10 cellular contexts compared by ENCODE assay signal in genomic region chr12:52975820-52976573, GRCh38. TPM values are rescaled to one million over a fixed set of nuclear protein-coding genes. Genes with fewer than 3 reads are reported as not detected.
DNase-seq lines count a peak whose midpoint lies in the region; ATAC-seq and TF ChIP-seq lines count a peak whose summit lies in the region.
"Had no signal": no experiment of that assay in that cellular context is flagged by ENCODE, and none has a peak within 500 bp of the region (broad histone marks: within the 10 kb centered on the region; RNA-seq: fewer than 3 reads in every experiment).

No MANE protein-coding gene starts in this region.

- in situ Hi-C loops in G401 (cut with HindIII; ENCODE audit: low sequenced_read_pairs): no loop called here

- H3K27ac Mint-ChIP-seq in nephron: peak overlapping the region; percentile 89 to 94 (median 92)

- 37 to 64% methylated on average over 11 of the region's 11 CpGs for WGBS in sigmoid colon, 2 donors

- DNase-seq in G401 (ENCODE audit: low spot score) (peak; percentile 62), NCI-H460 (ENCODE audit: extremely low read depth, low read depth) (peak; percentile 68), choroid plexus epithelial cell (ENCODE audit: low read depth) (peak; percentile 42), NOMO-1 treated with dmso at 0.1 percent for 144 hours (lab: John Stamatoyannopoulos, UW; ENCODE audit: unreplicated experiment) (no peak), NOMO-1 (lab: John Stamatoyannopoulos, UW; ENCODE audit: unreplicated experiment in 2 of 2) (no peak), sigmoid colon (no peak)
- DNase-seq: activated naive CD4-positive, alpha-beta T cell treated with Interleukin-2 at 50 U/mL for 16 hours had no signal

- peaks cover 0 to 14% (median 0%) of the 10 kb centered on the region in 3 donors for H3K27me3 ChIP-seq in sigmoid colon
- H3K27me3 ChIP-seq: pancreas had no signal

- intact Hi-C loops in sigmoid colon (cut with DNase I): loop anchor here (10.0 kb wide), 1 partner anchor 401 kb away; the partner anchor contains the start of gene KRT74

- H3K4me1 ChIP-seq in sigmoid colon: no peaks in the 10 kb centered on the region

- H3K36me3 ChIP-seq in sigmoid colon: no peaks in the 10 kb centered on the region
- H3K36me3 ChIP-seq: pancreas had no signal

- H3K9me3 Mint-ChIP-seq in nephron: no peaks in the 10 kb centered on the region

- H3K27me3 Mint-ChIP-seq in nephron (ENCODE audit: low read depth): peaks cover 17% of the 10 kb centered on the region

- peak; percentile 22 for TF ChIP-seq CTCF in choroid plexus epithelial cell (conservative IDR thresholded peaks at IDR 0.05; ENCODE audit: low read depth, low read length)
- no peak for TF ChIP-seq CTCF in nephron (IDR thresholded peaks at IDR 0.05; ENCODE audit: unreplicated experiment in 3 of 3)
- no peak for TF ChIP-seq CTCF in sigmoid colon (IDR thresholded peaks at IDR 0.05)

- H3K4me3 ChIP-seq in choroid plexus epithelial cell (ENCODE audit: low read depth, low read length) (no peak overlapping the region), sigmoid colon (no peak overlapping the region)
- H3K4me3 ChIP-seq: pancreas had no signal

- H3K4me1 Mint-ChIP-seq in nephron: peaks cover 58% of the 10 kb centered on the region

- no peak for ATAC-seq in HG03280 (IDR thresholded peaks at IDR 0.05; ENCODE audit: unreplicated experiment)

- no peaks in the 10 kb centered on the region for H3K9me3 ChIP-seq in sigmoid colon
- H3K9me3 ChIP-seq: pancreas had no signal

- TF ChIP-seq POLR2A in sigmoid colon (IDR thresholded peaks at IDR 0.05): no peak

- H3K36me3 Mint-ChIP-seq in nephron (ENCODE audit: low read depth): no peaks in the 10 kb centered on the region

- H3K27ac ChIP-seq in sigmoid colon: no peak overlapping the region
- H3K27ac ChIP-seq: pancreas had no signal

- peak overlapping the region in 1 of 3 experiments; percentile 18 for H3K4me3 Mint-ChIP-seq in nephron

- no peak for TF ChIP-seq EP300 in sigmoid colon (IDR thresholded peaks at IDR 0.05)

RNA-seq across cellular contexts. Expression of gene KRT18, which starts 27.1 kb away (rescaled TPM):
- 843 and 873 TPM in 2 replicates for total RNA-seq in G401 (2014; rRNA removed; shearing (Covaris generic))
- total RNA-seq in NCI-H460 (2014; rRNA removed; shearing (Covaris generic)): 692 and 718 TPM in 2 replicates
- 630 TPM in 2 replicates for polyA plus RNA-seq in NCI-H460 (2014; cell fraction: nucleus; rRNA removed)
- total RNA-seq in sigmoid colon: 1 to 10 TPM; 1.5 to 3.9 (median 2.5) TPM
- 100 to 1,000 TPM; 596 to 847 (median 800) TPM for polyA plus RNA-seq in sigmoid colon

RNA-seq across cellular contexts. Expression of gene EIF4B, which starts 30.3 kb away (rescaled TPM):
- 1,115 and 1,229 TPM in 2 replicates for total RNA-seq in G401 (2014; rRNA removed; shearing (Covaris generic))
- total RNA-seq in NCI-H460 (2014; rRNA removed; shearing (Covaris generic)): 827 and 879 TPM in 2 replicates
- polyA plus RNA-seq in NCI-H460 (2014; cell fraction: nucleus; rRNA removed): 343 and 434 TPM in 2 replicates
- total RNA-seq in sigmoid colon: 100 to 1,000 TPM; 475 to 575 (median 524) TPM
- polyA plus RNA-seq in sigmoid colon: 100 to 1,000 TPM; 136 to 233 (median 218) TPM

Comparison
In these comparisons a context has a peak if more than half of its experiments do, and no peak if none do; other contexts are left out.
1. DNase-seq: peak in G401 (single experiment), NCI-H460 (single experiment) and choroid plexus epithelial cell (single experiment); none in NOMO-1 treated with dmso at 0.1 percent for 144 hours (single experiment), NOMO-1 (0 of 2) and sigmoid colon (single experiment).
2. RNA of gene KRT18, which starts 27.1 kb away (total RNA-seq): 843 to 873 TPM in G401 and 692 to 718 TPM in NCI-H460; 1.5 to 3.9 TPM in sigmoid colon; every median in the first group is over 100 times any median in the second.